Comparison of ENCODE assay signal across 21 cellular contexts in the genomic region with DNA sequence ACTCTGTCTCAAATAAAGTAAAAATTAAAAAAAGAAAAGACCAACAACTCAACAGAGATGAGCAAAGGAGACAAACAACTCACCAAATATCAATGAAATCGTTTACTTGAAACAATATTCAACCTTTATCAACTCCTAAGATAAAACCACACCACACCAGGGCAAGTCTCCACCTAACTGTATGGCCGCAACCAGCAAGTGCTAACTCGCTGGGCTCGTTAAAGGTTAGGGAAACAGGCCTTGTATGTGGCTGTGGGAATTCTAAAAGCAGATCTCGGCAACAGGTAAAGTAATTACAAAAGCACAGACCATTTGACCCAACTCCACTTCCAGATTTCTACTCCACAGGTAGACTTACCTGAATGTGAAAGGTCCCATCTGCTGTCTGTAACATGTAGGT. TPM values are rescaled to one million over a fixed set of nuclear protein-coding genes. Genes with fewer than 3 reads are reported as not detected.
DNase-seq lines count a peak whose midpoint lies in the region; ATAC-seq and TF ChIP-seq lines count a peak whose summit lies in the region.
"Had no signal": no experiment of that assay in that cellular context is flagged by ENCODE, and none has a peak within 500 bp of the region (broad histone marks: within the 10 kb centered on the region; RNA-seq: fewer than 3 reads in every experiment).

No MANE protein-coding gene starts in this region.

- H3K9me3 Mint-ChIP-seq in chondrocyte (ENCODE audit: low read depth) = no peaks in the 10 kb centered on the region
- no peaks in the 10 kb centered on the region for H3K9me3 Mint-ChIP-seq in natural killer cell treated with Interleukin-12 subunit alpha and Interleukin-12 subunit beta and Interleukin-15 and Interleukin-18, amount 100 ng/mL, for 72 hours
- H3K9me3 Mint-ChIP-seq in neural progenitor cell = no peaks in the 10 kb centered on the region

- H3K27ac ChIP-seq in left ventricle myocardium inferior (replicated peaks) = peak overlapping the region; percentile 67
- H3K27ac ChIP-seq in neural progenitor cell = no peak overlapping the region
- H3K27ac ChIP-seq in suprapubic skin = no peak overlapping the region
- H3K27ac ChIP-seq: RWPE1 had no signal

- TF ChIP-seq POLR2A in suprapubic skin (IDR thresholded peaks at IDR 0.05) = no peak

- no peak for TF ChIP-seq EP300 in suprapubic skin (IDR thresholded peaks at IDR 0.05)

- H3K4me1 Mint-ChIP-seq in chondrocyte (ENCODE audit: low read depth) (peaks cover 58% of the 10 kb centered on the region), neural progenitor cell (peaks cover 21% of the 10 kb centered on the region)
- H3K4me1 Mint-ChIP-seq in natural killer cell treated with Interleukin-12 subunit alpha and Interleukin-12 subunit beta and Interleukin-15 and Interleukin-18, amount 100 ng/mL, for 72 hours (ENCODE audit: low read depth in 2 of 2) = peaks cover 49 to 50% of the 10 kb centered on the region in 2 donors

- H3K4me2 ChIP-seq in neural progenitor cell = no peak overlapping the region

- H3K9me3 ChIP-seq in left ventricle myocardium inferior (replicated peaks) (no peaks in the 10 kb centered on the region), neural progenitor cell (ENCODE audit: low read depth) (no peaks in the 10 kb centered on the region), suprapubic skin (no peaks in the 10 kb centered on the region)

- H3K36me3 Mint-ChIP-seq in chondrocyte (ENCODE audit: low read depth) (no peaks in the 10 kb centered on the region), neural progenitor cell (peaks cover 17% of the 10 kb centered on the region)
- no peaks in the 10 kb centered on the region for H3K36me3 Mint-ChIP-seq in natural killer cell treated with Interleukin-12 subunit alpha and Interleukin-12 subunit beta and Interleukin-15 and Interleukin-18, amount 100 ng/mL, for 72 hours

- H3K4me3 Mint-ChIP-seq in chondrocyte (ENCODE audit: unreplicated experiment) = no peak overlapping the region
- H3K4me3 Mint-ChIP-seq in natural killer cell treated with Interleukin-12 subunit alpha and Interleukin-12 subunit beta and Interleukin-15 and Interleukin-18, amount 100 ng/mL, for 72 hours = no peak overlapping the region
- H3K4me3 Mint-ChIP-seq in neural progenitor cell = no peak overlapping the region

- TF ChIP-seq CTCF in left ventricle myocardium inferior (IDR thresholded peaks at IDR 0.05; ENCODE audit: borderline replicate concordance) = no peak
- no peak for TF ChIP-seq CTCF in chondrocyte (IDR thresholded peaks at IDR 0.05)
- no peak for TF ChIP-seq CTCF in neural progenitor cell (IDR thresholded peaks at IDR 0.05)
- no peak for TF ChIP-seq CTCF in suprapubic skin (IDR thresholded peaks at IDR 0.05)

- no peak overlapping the region for H2AFZ ChIP-seq in neural progenitor cell (replicated peaks)

- DNase-seq in left ventricle myocardium inferior (no peak), cardiac septum (ENCODE audit: low spot score) (no peak), chondrocyte (ENCODE audit: low spot score) (peak; percentile 4), neural progenitor cell (ENCODE audit: low spot score) (no peak), suprapubic skin (ENCODE audit: low spot score in 2 of 2) (no peak)
- DNase-seq in natural killer cell treated with Interleukin-12 subunit alpha and Interleukin-12 subunit beta and Interleukin-15 and Interleukin-18, amount 100 ng/mL, for 72 hours (ENCODE audit: low spot score) = no peak
- DNase-seq: C1 segment of cervical spinal cord, DND-41, GOT3, MV-4-11, NCI-H1417, NCI-H187, NCI-H2107, NCI-H226, NCI-H524, PC-3, SIG-M5 had no signal

- H3K27me3 Mint-ChIP-seq in chondrocyte (ENCODE audit: low read depth) (no peaks in the 10 kb centered on the region), neural progenitor cell (ENCODE audit: insufficient read depth, low read depth) (no peaks in the 10 kb centered on the region)
- H3K27me3 Mint-ChIP-seq in natural killer cell treated with Interleukin-12 subunit alpha and Interleukin-12 subunit beta and Interleukin-15 and Interleukin-18, amount 100 ng/mL, for 72 hours = no peaks in the 10 kb centered on the region

- H3K27ac Mint-ChIP-seq in chondrocyte (ENCODE audit: unreplicated experiment) (no peak overlapping the region), neural progenitor cell (no peak overlapping the region)
- peak overlapping the region; percentile 13 to 60 for H3K27ac Mint-ChIP-seq in natural killer cell treated with Interleukin-12 subunit alpha and Interleukin-12 subunit beta and Interleukin-15 and Interleukin-18, amount 100 ng/mL, for 72 hours

- no peak for ATAC-seq in natural killer cell treated with Interleukin-12 subunit alpha and Interleukin-12 subunit beta and Interleukin-15 and Interleukin-18, amount 100 ng/mL, for 72 hours
- no peak for ATAC-seq in HG03025 (IDR thresholded peaks at IDR 0.05; ENCODE audit: low FRiP score, unreplicated experiment)
- ATAC-seq: HCT116, K562, PC-3 had no signal

- H3K36me3 ChIP-seq in left ventricle myocardium inferior (peaks cover 5% of the 10 kb centered on the region), neural progenitor cell (no peaks in the 10 kb centered on the region), suprapubic skin (no peaks in the 10 kb centered on the region)

- peaks cover 97% of the 10 kb centered on the region for H3K79me2 ChIP-seq in neural progenitor cell (ENCODE audit: low read depth)

- no peak overlapping the region for H3K9ac ChIP-seq in neural progenitor cell

- H3K4me1 ChIP-seq in left ventricle myocardium inferior (peaks cover 79% of the 10 kb centered on the region), neural progenitor cell (peaks cover 8% of the 10 kb centered on the region), suprapubic skin (peaks cover 73% of the 10 kb centered on the region)

- H3K4me3 ChIP-seq in left ventricle myocardium inferior (no peak overlapping the region), neural progenitor cell (no peak overlapping the region), suprapubic skin (no peak overlapping the region)
- H3K4me3 ChIP-seq: K562 had no signal

- intact Hi-C loops in left ventricle myocardium inferior (cut with micrococcal nuclease) (no loop called here), cardiac septum (cut with DNase I) (no loop called here)

- H3F3A ChIP-seq in neural progenitor cell (ENCODE audit: low read depth) = peaks cover 11% of the 10 kb centered on the region

- H4K20me1 ChIP-seq in neural progenitor cell (ENCODE audit: low read depth) = peaks cover 84% of the 10 kb centered on the region

- WGBS in suprapubic skin = 55% methylated on average over 5 of the region's 5 CpGs

- no peaks in the 10 kb centered on the region for H3K27me3 ChIP-seq in left ventricle myocardium inferior (ENCODE audit: low read depth)
- no peaks in the 10 kb centered on the region for H3K27me3 ChIP-seq in neural progenitor cell
- no peaks in the 10 kb centered on the region for H3K27me3 ChIP-seq in suprapubic skin

RNA-seq across cellular contexts. Expression of a gene that starts 9.3 kb away (rescaled TPM):
- 15.9 TPM for total RNA-seq in left ventricle myocardium inferior
- total RNA-seq in cardiac septum = 20.5 TPM
- 28.0 to 29.6 TPM (median 29.6 TPM) in 3 replicates for total RNA-seq in chondrocyte
- total RNA-seq in natural killer cell treated with Interleukin-12 subunit alpha and Interleukin-12 subunit beta and Interleukin-15 and Interleukin-18, amount 100 ng/mL, for 72 hours = 10 to 100 TPM; 15.7 to 15.9 TPM
- total RNA-seq in neural progenitor cell (ENCODE audit: low replicate concordance) = 10.3 and 11.7 TPM in 2 replicates
- total RNA-seq in suprapubic skin = 10 to 100 TPM; 21.8 to 64.0 (median 28.8) TPM

Comparison
In these comparisons a context has a peak if more than half of its experiments do, and no peak if none do; other contexts are left out.
1. H3K27ac Mint-ChIP-seq: peak in natural killer cell treated with Interleukin-12 subunit alpha and Interleukin-12 subunit beta and Interleukin-15 and Interleukin-18, amount 100 ng/mL, for 72 hours (2 of 2); none in chondrocyte (single experiment) and neural progenitor cell (single experiment).